In the genomic region with DNA sequence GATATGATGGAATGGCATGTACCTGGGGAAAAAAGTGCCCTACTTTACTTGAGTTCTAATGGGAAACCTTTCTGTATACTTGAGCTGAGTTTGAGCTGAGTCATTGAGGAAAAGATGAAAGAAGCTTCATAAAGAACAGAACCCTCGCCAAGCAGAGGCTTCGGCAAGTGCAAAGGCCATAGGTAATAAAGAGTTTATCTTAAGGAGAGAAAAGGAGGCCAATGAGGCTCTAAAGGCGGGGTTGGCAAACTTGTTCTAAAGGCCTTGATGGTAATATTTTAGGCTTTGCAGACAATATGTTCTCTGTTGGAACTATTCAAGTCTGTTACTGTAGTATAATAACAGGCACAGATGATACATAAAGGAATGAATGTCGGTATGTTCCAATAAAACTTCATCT, we compare ENCODE assay signal across 25 cellular contexts. TPM values are rescaled to one million over a fixed set of nuclear protein-coding genes. Genes with fewer than 3 reads are reported as not detected.
A peak's percentile ranks its signal among the peaks of the same experiment; 100 is the strongest.
DNase-seq lines count a peak whose midpoint lies in the region; ATAC-seq lines count a peak whose summit lies in the region.
"Had no signal": no experiment of that assay in that cellular context is flagged by ENCODE, and none has a peak within 500 bp of the region (broad histone marks: within the 10 kb centered on the region; RNA-seq: fewer than 3 reads in every experiment).

No MANE protein-coding gene starts in this region.

- DNase-seq in activated T-cell treated with anti-CD3 and anti-CD28 coated beads, Interleukin-2, amount 50 U/mL, for 72 hours, result no peak
- DNase-seq in activated T-cell treated with anti-CD3 and anti-CD28 coated beads for 4 hours (no peak), COLO829 (ENCODE audit: low spot score) (peak; percentile 41), HCEC 1CT (no peak), HuH-7 (ENCODE audit: low spot score) (no peak)
- no peak for DNase-seq in natural killer cell treated with Interleukin-12 subunit alpha and Interleukin-12 subunit beta and Interleukin-15 and Interleukin-18, amount 100 ng/mL, for 72 hours (ENCODE audit: low spot score)
- DNase-seq: adrenal gland; body of pancreas; left lung; MG63; naive B cell; NCI-H2029; SHP77; stimulated activated CD4-positive, alpha-beta T cell treated with anti-CD3 and anti-CD28 coated beads, Interleukin-2, amount 100 ng/mL, for 24 hours; upper lobe of left lung had no signal

- H3K9me3 Mint-ChIP-seq in activated T-cell treated with anti-CD3 and anti-CD28 coated beads, Interleukin-2, amount 50 U/mL, for 72 hours, result peaks cover 7 to 9% of the 10 kb centered on the region in 2 donors
- H3K9me3 Mint-ChIP-seq in activated T-helper 17 cell treated with anti-CD3 and anti-CD28 coated beads, Interleukin-2, amount 50 U/mL, for 72 hours, result peaks cover 17% of the 10 kb centered on the region
- H3K9me3 Mint-ChIP-seq in natural killer cell treated with Interleukin-12 subunit alpha and Interleukin-12 subunit beta and Interleukin-15 and Interleukin-18, amount 100 ng/mL, for 72 hours, result peaks cover 7% of the 10 kb centered on the region

- no peaks in the 10 kb centered on the region for H3K27me3 Mint-ChIP-seq in activated T-cell treated with anti-CD3 and anti-CD28 coated beads, Interleukin-2, amount 50 U/mL, for 72 hours (ENCODE audit: low read depth)
- no peaks in the 10 kb centered on the region for H3K27me3 Mint-ChIP-seq in activated T-helper 17 cell treated with anti-CD3 and anti-CD28 coated beads, Interleukin-2, amount 50 U/mL, for 72 hours
- H3K27me3 Mint-ChIP-seq in natural killer cell treated with Interleukin-12 subunit alpha and Interleukin-12 subunit beta and Interleukin-15 and Interleukin-18, amount 100 ng/mL, for 72 hours, result peaks cover 0 to 7% of the 10 kb centered on the region in 2 donors
- H3K27me3 Mint-ChIP-seq: B cell had no signal

- H3K36me3 Mint-ChIP-seq in activated T-cell treated with anti-CD3 and anti-CD28 coated beads, Interleukin-2, amount 50 U/mL, for 72 hours (ENCODE audit: insufficient read depth in 2 of 2), result peaks cover 2 to 3% of the 10 kb centered on the region in 2 donors
- no peaks in the 10 kb centered on the region for H3K36me3 Mint-ChIP-seq in activated T-helper 17 cell treated with anti-CD3 and anti-CD28 coated beads, Interleukin-2, amount 50 U/mL, for 72 hours (ENCODE audit: low read depth)
- H3K36me3 Mint-ChIP-seq in natural killer cell treated with Interleukin-12 subunit alpha and Interleukin-12 subunit beta and Interleukin-15 and Interleukin-18, amount 100 ng/mL, for 72 hours, result peaks cover 12% of the 10 kb centered on the region
- H3K36me3 Mint-ChIP-seq: naive B cell had no signal

- ATAC-seq in activated T-cell treated with anti-CD3 and anti-CD28 coated beads, Interleukin-2, amount 50 U/mL, for 72 hours (replicated peaks in 1 of 2), result no peak
- ATAC-seq in activated T-helper 17 cell treated with anti-CD3 and anti-CD28 coated beads, Interleukin-2, amount 50 U/mL, for 72 hours (replicated peaks), result no peak
- no peak for ATAC-seq in natural killer cell treated with Interleukin-12 subunit alpha and Interleukin-12 subunit beta and Interleukin-15 and Interleukin-18, amount 100 ng/mL, for 72 hours
- ATAC-seq in esophagus mucosa, result no peak
- ATAC-seq: body of pancreas, K562, left lung had no signal

- H3K4me3 Mint-ChIP-seq in activated T-cell treated with anti-CD3 and anti-CD28 coated beads, Interleukin-2, amount 50 U/mL, for 72 hours, result peak overlapping the region in 1 of 2 donors; percentile 31
- peak overlapping the region; percentile 55 for H3K4me3 Mint-ChIP-seq in activated T-helper 17 cell treated with anti-CD3 and anti-CD28 coated beads, Interleukin-2, amount 50 U/mL, for 72 hours
- no peak overlapping the region for H3K4me3 Mint-ChIP-seq in natural killer cell treated with Interleukin-12 subunit alpha and Interleukin-12 subunit beta and Interleukin-15 and Interleukin-18, amount 100 ng/mL, for 72 hours
- H3K4me3 Mint-ChIP-seq: activated T-helper 1 cell treated with anti-CD3 and anti-CD28 coated beads, Interleukin-12 subunit alpha, Interleukin-12 subunit beta, Interleukin-2, Interleukin-4 antibody, amounts not matched to agents 30 ng/mL and 10 ng/mL and 1 ng/mL, durations not matched to agents 14 hours and 24 hours and 36 hours; B cell; naive B cell had no signal

- H3K27ac Mint-ChIP-seq in activated T-cell treated with anti-CD3 and anti-CD28 coated beads, Interleukin-2, amount 50 U/mL, for 72 hours, result peak overlapping the region; percentile 90
- H3K27ac Mint-ChIP-seq in activated T-helper 17 cell treated with anti-CD3 and anti-CD28 coated beads, Interleukin-2, amount 50 U/mL, for 72 hours, result peak overlapping the region; percentile 83
- H3K27ac Mint-ChIP-seq in natural killer cell treated with Interleukin-12 subunit alpha and Interleukin-12 subunit beta and Interleukin-15 and Interleukin-18, amount 100 ng/mL, for 72 hours, result peak overlapping the region; percentile 74 to 82
- H3K27ac Mint-ChIP-seq: B cell had no signal

- peaks cover 21% of the 10 kb centered on the region for H3K4me1 Mint-ChIP-seq in activated T-cell treated with anti-CD3 and anti-CD28 coated beads, Interleukin-2, amount 50 U/mL, for 72 hours (ENCODE audit: low read depth)
- peaks cover 16% of the 10 kb centered on the region for H3K4me1 Mint-ChIP-seq in activated T-helper 17 cell treated with anti-CD3 and anti-CD28 coated beads, Interleukin-2, amount 50 U/mL, for 72 hours
- H3K4me1 Mint-ChIP-seq in natural killer cell treated with Interleukin-12 subunit alpha and Interleukin-12 subunit beta and Interleukin-15 and Interleukin-18, amount 100 ng/mL, for 72 hours (ENCODE audit: low read depth in 2 of 2), result peaks cover 9 to 22% of the 10 kb centered on the region in 2 donors
- H3K4me1 Mint-ChIP-seq: B cell, naive B cell had no signal

RNA-seq across cellular contexts. Expression of a gene that starts 17.6 kb away (rescaled TPM):
- total RNA-seq in activated T-cell treated with anti-CD3 and anti-CD28 coated beads, Interleukin-2, amount 50 U/mL, for 72 hours, result 10 to 100 TPM; 24.1 to 25.9 TPM
- total RNA-seq in activated T-helper 17 cell treated with anti-CD3 and anti-CD28 coated beads, Interleukin-2, amount 50 U/mL, for 72 hours, result 10 to 100 TPM; 33.0 to 56.7 TPM
- 1 to 10 TPM; 2.7 to 3.0 TPM for total RNA-seq in natural killer cell treated with Interleukin-12 subunit alpha and Interleukin-12 subunit beta and Interleukin-15 and Interleukin-18, amount 100 ng/mL, for 72 hours
- total RNA-seq in esophagus mucosa, result 0.20 TPM
- total RNA-seq: B cell, body of pancreas, cerebellum, glomerular endothelial cell, HT1080, K562, osteocyte, smooth muscle cell had no signal

RNA-seq across cellular contexts. Expression of a gene that starts 47.7 kb away (rescaled TPM):
- not detected for total RNA-seq in activated T-cell treated with anti-CD3 and anti-CD28 coated beads, Interleukin-2, amount 50 U/mL, for 72 hours
- total RNA-seq in activated T-helper 17 cell treated with anti-CD3 and anti-CD28 coated beads, Interleukin-2, amount 50 U/mL, for 72 hours, result not detected
- not detected for total RNA-seq in natural killer cell treated with Interleukin-12 subunit alpha and Interleukin-12 subunit beta and Interleukin-15 and Interleukin-18, amount 100 ng/mL, for 72 hours
- not detected for total RNA-seq in esophagus mucosa
- total RNA-seq: activated T-helper 1 cell treated with anti-CD3 and anti-CD28 coated beads, Interleukin-12 subunit alpha, Interleukin-12 subunit beta, Interleukin-2, Interleukin-4 antibody, amounts not matched to agents 30 ng/mL and 10 ng/mL and 1 ng/mL, durations not matched to agents 14 hours and 24 hours and 36 hours; adrenal gland; B cell; body of pancreas; cerebellum; glomerular endothelial cell; HT1080; K562; left lung; osteocyte; smooth muscle cell; upper lobe of left lung had no signal

Comparison
In these comparisons a context has a peak if more than half of its experiments do, and no peak if none do; other contexts are left out.
1. RNA of a gene that starts 17.6 kb away (total RNA-seq): 33.0 to 56.7 TPM in activated T-helper 17 cell treated with anti-CD3 and anti-CD28 coated beads, Interleukin-2, amount 50 U/mL, for 72 hours and 24.1 to 25.9 TPM in activated T-cell treated with anti-CD3 and anti-CD28 coated beads, Interleukin-2, amount 50 U/mL, for 72 hours; 2.7 to 3.0 TPM in natural killer cell treated with Interleukin-12 subunit alpha and Interleukin-12 subunit beta and Interleukin-15 and Interleukin-18, amount 100 ng/mL, for 72 hours and 0.20 TPM in esophagus mucosa (single experiment); every median in the first group is over 4 times any median in the second.
2. Peak in every context shown above with its lines, with median percentiles within 50 percentile points of each other: H3K27ac Mint-ChIP-seq.